ENCODE assay signal across 25 cellular contexts in the genomic region with DNA sequence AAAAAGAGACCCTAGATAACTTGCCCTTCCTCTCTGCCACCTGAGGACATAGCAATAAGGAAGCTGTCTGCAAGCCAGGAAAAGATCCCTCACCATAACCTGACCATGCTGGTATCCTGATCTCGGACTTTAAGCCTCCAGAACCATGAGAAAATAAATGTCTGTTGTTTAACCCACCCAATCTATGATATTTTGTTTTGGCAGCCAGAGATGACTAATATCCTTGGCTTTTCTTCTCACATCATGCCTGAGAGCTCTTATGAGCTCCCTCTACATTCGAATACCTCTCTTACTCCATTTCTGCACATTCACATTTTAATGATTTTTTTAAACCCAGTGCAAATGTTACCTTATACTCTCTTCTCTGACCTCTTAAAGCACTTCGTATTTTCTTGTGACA.
DNase-seq lines count a peak whose midpoint lies in the region; ATAC-seq and TF ChIP-seq lines count a peak whose summit lies in the region.
"Had no signal": no experiment of that assay in that cellular context is flagged by ENCODE, and none has a peak within 500 bp of the region (broad histone marks: within the 10 kb centered on the region; RNA-seq: fewer than 3 reads in every experiment).

No MANE protein-coding gene starts in this region.

- H3K4me3 Mint-ChIP-seq in chondrocyte (ENCODE audit: unreplicated experiment) (no peak overlapping the region), osteocyte (ENCODE audit: unreplicated experiment) (no peak overlapping the region)
- H3K4me3 Mint-ChIP-seq: CD4-positive, CD25-positive, alpha-beta regulatory T cell had no signal

- peak overlapping the region; percentile 60 for H3K27ac Mint-ChIP-seq in chondrocyte (ENCODE audit: unreplicated experiment)
- H3K27ac Mint-ChIP-seq in osteocyte (ENCODE audit: unreplicated experiment): peak overlapping the region; percentile 86
- H3K27ac Mint-ChIP-seq: CD4-positive, CD25-positive, alpha-beta regulatory T cell had no signal

- peak; percentile 22 for TF ChIP-seq CTCF in chondrocyte (IDR thresholded peaks at IDR 0.05)
- TF ChIP-seq CTCF in osteocyte (IDR thresholded peaks at IDR 0.05): no peak
- TF ChIP-seq CTCF in breast epithelium (IDR thresholded peaks at IDR 0.05): no peak

- 4 to 5% methylated on average over 3 of the region's 3 CpGs for WGBS in GM23248 (ENCODE audit: low coverage in 1 of 2, low lambda C conversion rate in 2 of 2, missing lambda C conversion rate in 2 of 2), 2 experiments

- DNase-seq in GM23248: peak; percentile 45
- DNase-seq in adipocyte (ENCODE audit: low read depth): peak; percentile 55
- no peak for DNase-seq in chondrocyte (ENCODE audit: low spot score)
- no peak for DNase-seq in osteocyte (ENCODE audit: extremely low spot score, unreplicated experiment)
- no peak for DNase-seq in islet precursor cell
- no peak for DNase-seq in breast epithelium (ENCODE audit: low spot score in 2 of 2)
- no peak for DNase-seq in NCI-H526 treated with DMSO at 0.1 percent for 48 hours (lab: John Stamatoyannopoulos, UW)
- DNase-seq: CD4-positive, CD25-positive, alpha-beta regulatory T cell; DMS153; DND-41; KBM-7; MG63; NCI-H1105 treated with DMSO at 0.1 percent for 48 hours; NCI-H146; NCI-H1930; NCI-H2107; NCI-H524; NCI-H774; PC-9; SJCRH30 had no signal

- H3K4me1 Mint-ChIP-seq in chondrocyte (ENCODE audit: low read depth): peaks cover 40% of the 10 kb centered on the region
- H3K4me1 Mint-ChIP-seq in osteocyte (ENCODE audit: unreplicated experiment): peaks cover 67% of the 10 kb centered on the region
- H3K4me1 Mint-ChIP-seq: CD4-positive, CD25-positive, alpha-beta regulatory T cell had no signal

- no peak for TF ChIP-seq POLR2A in breast epithelium (IDR thresholded peaks at IDR 0.05)

- H3K27ac ChIP-seq in GM23248 (no peak overlapping the region), breast epithelium (no peak overlapping the region)
- H3K27ac ChIP-seq: BLaER1, PC-9, SJCRH30 had no signal

- no peaks in the 10 kb centered on the region for H3F3A ChIP-seq in GM23248 (ENCODE audit: insufficient read depth)

- H2AFZ ChIP-seq in GM23248: no peak overlapping the region
- H2AFZ ChIP-seq: PC-9 had no signal

- no peak overlapping the region for H3K9ac ChIP-seq in GM23248
- H3K9ac ChIP-seq in adipocyte (ENCODE audit: low read length): no peak overlapping the region
- H3K9ac ChIP-seq: BLaER1 had no signal

- intact Hi-C loops in breast epithelium (cut with DNase I; ENCODE audit: low total_unique reads): no loop called here

- in situ Hi-C loops in GM23248 (cut with MboI): no loop called here

- H3K4me2 ChIP-seq in GM23248 (ENCODE audit: unreplicated experiment): no peak overlapping the region
- H3K4me2 ChIP-seq: BLaER1, PC-9 had no signal

- no peaks in the 10 kb centered on the region for H3K79me2 ChIP-seq in GM23248 (ENCODE audit: insufficient read depth)

- H3K27me3 Mint-ChIP-seq in chondrocyte (ENCODE audit: low read depth) (no peaks in the 10 kb centered on the region), osteocyte (ENCODE audit: unreplicated experiment) (no peaks in the 10 kb centered on the region)
- H3K27me3 Mint-ChIP-seq: CD4-positive, CD25-positive, alpha-beta regulatory T cell had no signal

- H3K27me3 ChIP-seq in GM23248 (replicated peaks; ENCODE audit: insufficient read depth) (no peaks in the 10 kb centered on the region), adipocyte (replicated peaks; ENCODE audit: control insufficient read depth, insufficient read depth, low read length) (no peaks in the 10 kb centered on the region), breast epithelium (no peaks in the 10 kb centered on the region)
- H3K27me3 ChIP-seq: BLaER1, MG63, SJCRH30 had no signal

- no peaks in the 10 kb centered on the region for H3K9me2 ChIP-seq in GM23248 (ENCODE audit: insufficient read depth)

- peaks cover 18% of the 10 kb centered on the region; the same call in 1 of the 2 replicates for H3K4me1 ChIP-seq in GM23248 (ENCODE audit: insufficient read depth)
- no peaks in the 10 kb centered on the region for H3K4me1 ChIP-seq in adipocyte (ENCODE audit: control insufficient read depth, insufficient read depth, low read length)
- no peaks in the 10 kb centered on the region for H3K4me1 ChIP-seq in breast epithelium
- H3K4me1 ChIP-seq: BLaER1, SJCRH30 had no signal

- no peaks in the 10 kb centered on the region for H3K9me3 ChIP-seq in GM23248 (ENCODE audit: low read depth)
- H3K9me3 ChIP-seq in adipocyte (ENCODE audit: control insufficient read depth, low read length): no peaks in the 10 kb centered on the region
- no peaks in the 10 kb centered on the region for H3K9me3 ChIP-seq in breast epithelium
- H3K9me3 ChIP-seq: BLaER1, MG63, SJCRH30 had no signal

- no peak for ATAC-seq in HG02798 (IDR thresholded peaks at IDR 0.05; ENCODE audit: poor library complexity, unreplicated experiment)
- ATAC-seq: GM12878, Right ventricle myocardium inferior, SK-N-SH treated with all-trans-retinoic acid at 6 μM for 48 hours had no signal

- H3K9me3 Mint-ChIP-seq in chondrocyte (ENCODE audit: low read depth) (no peaks in the 10 kb centered on the region), osteocyte (ENCODE audit: unreplicated experiment) (peaks cover 5% of the 10 kb centered on the region)

- H3K4me3 ChIP-seq in GM23248 (no peak overlapping the region), adipocyte (ENCODE audit: low read length) (no peak overlapping the region), breast epithelium (no peak overlapping the region)
- H3K4me3 ChIP-seq: BLaER1, GM12878, MG63, PC-9, SJCRH30 had no signal

- H3K36me3 Mint-ChIP-seq in chondrocyte (ENCODE audit: low read depth) (no peaks in the 10 kb centered on the region), osteocyte (ENCODE audit: unreplicated experiment) (no peaks in the 10 kb centered on the region)
- H3K36me3 Mint-ChIP-seq: CD4-positive, CD25-positive, alpha-beta regulatory T cell had no signal

- no peaks in the 10 kb centered on the region for H4K20me1 ChIP-seq in GM23248 (ENCODE audit: insufficient read depth)
- H4K20me1 ChIP-seq: BLaER1 had no signal

- no peaks in the 10 kb centered on the region for H3K36me3 ChIP-seq in GM23248 (ENCODE audit: low read depth)
- no peaks in the 10 kb centered on the region for H3K36me3 ChIP-seq in adipocyte (ENCODE audit: control insufficient read depth, insufficient read depth, low read length, severe bottlenecking)
- no peaks in the 10 kb centered on the region for H3K36me3 ChIP-seq in breast epithelium
- H3K36me3 ChIP-seq: BLaER1, MG63, SJCRH30 had no signal

Comparison
In these comparisons a context has a peak if more than half of its experiments do, and no peak if none do; other contexts are left out.
1. DNase-seq: peak in GM23248 (single experiment) and adipocyte (single experiment); none in chondrocyte (single experiment), osteocyte (single experiment), islet precursor cell (single experiment), breast epithelium (0 of 2) and NCI-H526 treated with DMSO at 0.1 percent for 48 hours (single experiment).